1 cellular context compared by ENCODE assay signal in genomic region chr11:83299681-83300080, GRCh38.
TF ChIP-seq lines count a peak whose summit lies in the region.

No MANE protein-coding gene starts in this region.

TF ChIP-seq in GM23338, 12 proteins besides CTCF, POLR2A, EP300 and RAD21 (continued from another document):
- no peak for TF ChIP-seq REST (IDR thresholded peaks at IDR 0.05; ENCODE audit: unreplicated experiment)
